ENCODE assay signal across 21 cellular contexts in genomic region chr1:165284471-165284870, GRCh38.
DNase-seq lines count a peak whose midpoint lies in the region; ATAC-seq and TF ChIP-seq lines count a peak whose summit lies in the region.
"Had no signal": no experiment of that assay in that cellular context is flagged by ENCODE, and none has a peak within 500 bp of the region (broad histone marks: within the 10 kb centered on the region; RNA-seq: fewer than 3 reads in every experiment).

No MANE protein-coding gene starts in this region.

- no peaks in the 10 kb centered on the region for H3K36me3 Mint-ChIP-seq in nephron (ENCODE audit: low read depth)
- H3K36me3 Mint-ChIP-seq in endothelial cell (ENCODE audit: low read depth, unreplicated experiment): no peaks in the 10 kb centered on the region
- H3K36me3 Mint-ChIP-seq in WTC11: no peaks in the 10 kb centered on the region
- H3K36me3 Mint-ChIP-seq: natural killer cell treated with Interleukin-12 subunit alpha and Interleukin-12 subunit beta and Interleukin-15 and Interleukin-18, amount 100 ng/mL, for 72 hours had no signal

- no peaks in the 10 kb centered on the region for H3K9me3 Mint-ChIP-seq in nephron
- no peaks in the 10 kb centered on the region for H3K9me3 Mint-ChIP-seq in endothelial cell (ENCODE audit: unreplicated experiment)
- no peaks in the 10 kb centered on the region for H3K9me3 Mint-ChIP-seq in WTC11
- H3K9me3 Mint-ChIP-seq: natural killer cell treated with Interleukin-12 subunit alpha and Interleukin-12 subunit beta and Interleukin-15 and Interleukin-18, amount 100 ng/mL, for 72 hours had no signal

- no peak overlapping the region for H3K4me3 Mint-ChIP-seq in nephron
- H3K4me3 Mint-ChIP-seq in endothelial cell (ENCODE audit: unreplicated experiment): no peak overlapping the region
- no peak overlapping the region for H3K4me3 Mint-ChIP-seq in WTC11
- H3K4me3 Mint-ChIP-seq: B cell; natural killer cell treated with Interleukin-12 subunit alpha and Interleukin-12 subunit beta and Interleukin-15 and Interleukin-18, amount 100 ng/mL, for 72 hours had no signal

- peak overlapping the region; percentile 9 to 64 (median 56) for H3K27ac Mint-ChIP-seq in nephron
- H3K27ac Mint-ChIP-seq in endothelial cell (ENCODE audit: unreplicated experiment): no peak overlapping the region
- H3K27ac Mint-ChIP-seq in WTC11: no peak overlapping the region
- H3K27ac Mint-ChIP-seq: B cell; natural killer cell treated with Interleukin-12 subunit alpha and Interleukin-12 subunit beta and Interleukin-15 and Interleukin-18, amount 100 ng/mL, for 72 hours had no signal

- TF ChIP-seq CTCF in nephron (IDR thresholded peaks at IDR 0.05; ENCODE audit: unreplicated experiment in 3 of 3) (no peak), endothelial cell (IDR thresholded peaks at IDR 0.05; ENCODE audit: unreplicated experiment) (no peak), WTC11 (IDR thresholded peaks at IDR 0.05) (no peak)

- CTCF ChIA-PET in WTC11 (lab: Charles Lee): interaction anchor here (2.4 to 2.5 kb wide), 2 partner anchors 27 to 155 kb away, joined by 9 to 10 read pairs; no protein-coding TSS in a partner anchor

- no peak for ATAC-seq in HG03378 (IDR thresholded peaks at IDR 0.05; ENCODE audit: unreplicated experiment)
- ATAC-seq in WTC11: no peak
- ATAC-seq: natural killer cell treated with Interleukin-12 subunit alpha and Interleukin-12 subunit beta and Interleukin-15 and Interleukin-18, amount 100 ng/mL, for 72 hours; psoas muscle had no signal

- POLR2A ChIA-PET in WTC11 (lab: Charles Lee): no interaction called here

- H3K27me3 Mint-ChIP-seq in nephron (ENCODE audit: low read depth): peaks cover 45% of the 10 kb centered on the region
- no peaks in the 10 kb centered on the region for H3K27me3 Mint-ChIP-seq in endothelial cell (ENCODE audit: unreplicated experiment)
- H3K27me3 Mint-ChIP-seq in WTC11 (ENCODE audit: low read depth): no peaks in the 10 kb centered on the region

- DNase-seq in DMS 273 (lab: John Stamatoyannopoulos, UW; ENCODE audit: unreplicated experiment) (peak; percentile 48), DMS 273 treated with DMSO at 0.1 percent for 48 hours (lab: John Stamatoyannopoulos, UW) (no peak), NCI-H1092 treated with DMSO at 0.1 percent for 48 hours (lab: John Stamatoyannopoulos, UW) (peak; percentile 73), NCI-H748 treated with DMSO at 0.1 percent for 48 hours (lab: John Stamatoyannopoulos, UW) (peak; percentile 9), endothelial cell (ENCODE audit: low spot score) (no peak), WTC11 (ENCODE audit: low spot score) (no peak)
- DNase-seq: activated gamma-delta T cell; adrenal gland; Calu3; erythroblast; GDM1; GOT3; mesendoderm; NCI-H2107; psoas muscle; small intestine; stimulated activated CD4-positive, alpha-beta T cell treated with anti-CD3 and anti-CD28 coated beads, Interleukin-4, amount 100 ng/mL, for 4 hours had no signal

- H3K4me1 Mint-ChIP-seq in nephron: peaks cover 43% of the 10 kb centered on the region
- no peaks in the 10 kb centered on the region for H3K4me1 Mint-ChIP-seq in endothelial cell (ENCODE audit: unreplicated experiment)
- peaks cover 29% of the 10 kb centered on the region for H3K4me1 Mint-ChIP-seq in WTC11
- H3K4me1 Mint-ChIP-seq: B cell had no signal

TF ChIP-seq in WTC11, 78 proteins besides CTCF, POLR2A, EP300 and RAD21 (continues in another document):
- no peak for TF ChIP-seq GTF2I (CRISPR knock-in tag; conservative IDR thresholded peaks at IDR 0.05)
- TF ChIP-seq ZMAT4 (CRISPR knock-in tag; IDR thresholded peaks at IDR 0.05): no peak
- TF ChIP-seq ZBTB43 (CRISPR knock-in tag; IDR thresholded peaks at IDR 0.05): no peak
- no peak for TF ChIP-seq JAZF1 (CRISPR knock-in tag; IDR thresholded peaks at IDR 0.05)
- no peak for TF ChIP-seq SOX15 (CRISPR knock-in tag; IDR thresholded peaks at IDR 0.05)
- no peak for TF ChIP-seq ATF3 (CRISPR knock-in tag; conservative IDR thresholded peaks at IDR 0.05)
- no peak for TF ChIP-seq ERG (CRISPR knock-in tag; IDR thresholded peaks at IDR 0.05)
- no peak for TF ChIP-seq ATF6 (CRISPR knock-in tag; IDR thresholded peaks at IDR 0.05)
- no peak for TF ChIP-seq IRF2 (CRISPR knock-in tag; IDR thresholded peaks at IDR 0.05; ENCODE audit: borderline replicate concordance, low read depth)
- TF ChIP-seq AR (CRISPR knock-in tag; IDR thresholded peaks at IDR 0.05): no peak
- no peak for TF ChIP-seq ZNF671 (CRISPR knock-in tag; IDR thresholded peaks at IDR 0.05)

Comparison
In these comparisons a context has a peak if more than half of its experiments do, and no peak if none do; other contexts are left out.
1. DNase-seq: peak in DMS 273 (single experiment), NCI-H1092 treated with DMSO at 0.1 percent for 48 hours (single experiment) and NCI-H748 treated with DMSO at 0.1 percent for 48 hours (single experiment); none in DMS 273 treated with DMSO at 0.1 percent for 48 hours (single experiment), endothelial cell (single experiment) and WTC11 (single experiment).
2. H3K27ac Mint-ChIP-seq: peak in nephron (3 of 3); none in endothelial cell (single experiment) and WTC11 (single experiment).